ENCODE assay signal across 8 cellular contexts in genomic region chr12:51592034-51592705, GRCh38. TPM values are rescaled to one million over a fixed set of nuclear protein-coding genes. Genes with fewer than 3 reads are reported as not detected.
A peak's percentile ranks its signal among the peaks of the same experiment; 100 is the strongest.
DNase-seq lines count a peak whose midpoint lies in the region; ATAC-seq and TF ChIP-seq lines count a peak whose summit lies in the region.

No MANE protein-coding gene starts in this region.

- ATAC-seq in WTC11: peak; percentile 6; the same call in 1 of the 2 replicates
- no peak for ATAC-seq in GM19452 (IDR thresholded peaks at IDR 0.05; ENCODE audit: unreplicated experiment)
- no peak for ATAC-seq in gastroesophageal sphincter

- TF ChIP-seq CTCF in WTC11 (IDR thresholded peaks at IDR 0.05) (no peak), GM13977 (IDR thresholded peaks at IDR 0.05; ENCODE audit: extremely low read depth, insufficient read depth, missing control alignments) (no peak), gastroesophageal sphincter (IDR thresholded peaks at IDR 0.05) (no peak)

- CTCF ChIA-PET in WTC11 (lab: Charles Lee): interaction anchor here (0.6 to 2.1 kb wide), 14 partner anchors 20 to 283 kb away, joined by 3 to 9 read pairs (median 3); a partner anchor contains a TSS

- no peaks in the 10 kb centered on the region for H3K36me3 ChIP-seq in ES-I3 (ENCODE audit: insufficient read depth, low read length)
- H3K36me3 ChIP-seq in gastroesophageal sphincter: no peaks in the 10 kb centered on the region

- DNase-seq in A172 (ENCODE audit: low spot score): peak; percentile 33
- peak; percentile 26 for DNase-seq in WTC11 (ENCODE audit: low spot score)
- DNase-seq in GM13977 (ENCODE audit: low spot score): no peak
- no peak for DNase-seq in erythroblast (lab: John Stamatoyannopoulos, UW)

- peaks cover 15% of the 10 kb centered on the region for H3K27me3 Mint-ChIP-seq in WTC11 (ENCODE audit: low read depth)

- TF ChIP-seq EP300 in gastroesophageal sphincter (IDR thresholded peaks at IDR 0.05): no peak

- WGBS in gastroesophageal sphincter (ENCODE audit: low coverage in 1 of 2), 2 donors: 4 to 8% methylated on average over 4 to 8 of the region's 11 CpGs

- in situ Hi-C loops in GM13977 (cut with MboI; ENCODE audit: low pct_unique_long_range_greater_than_20kb, low sequenced_read_pairs, unreplicated experiment): no loop called here

- H3K27ac ChIP-seq in gastroesophageal sphincter: no peak overlapping the region

- H3K4me1 Mint-ChIP-seq in WTC11: peaks cover 31% of the 10 kb centered on the region

- no peaks in the 10 kb centered on the region for H3K9me3 Mint-ChIP-seq in WTC11

- H3K9ac ChIP-seq in ES-I3 (ENCODE audit: low read depth, low read length): peak overlapping the region; percentile 71; the same call in 1 of the 2 replicates

- H3K27ac Mint-ChIP-seq in WTC11: no peak overlapping the region; the same call in 1 of the 2 replicates

- H3K4me3 ChIP-seq in iPS-11a (ENCODE audit: low read depth, low read length) (peak overlapping the region; percentile 94), gastroesophageal sphincter (no peak overlapping the region)

- POLR2A ChIA-PET in WTC11 (lab: Charles Lee): no interaction called here

- H3K9me3 ChIP-seq in ES-I3 (ENCODE audit: control insufficient read depth, insufficient read depth, low read length) (no peaks in the 10 kb centered on the region), gastroesophageal sphincter (no peaks in the 10 kb centered on the region)

- TF ChIP-seq POLR2A in erythroblast (IDR thresholded peaks at IDR 0.05; ENCODE audit: low read length): no peak
- no peak for TF ChIP-seq POLR2A in gastroesophageal sphincter (IDR thresholded peaks at IDR 0.05)

- H3K27me3 ChIP-seq in gastroesophageal sphincter: peaks cover 63% of the 10 kb centered on the region

- H3K4me3 Mint-ChIP-seq in WTC11: peak overlapping the region; percentile 94

- H3K36me3 Mint-ChIP-seq in WTC11: no peaks in the 10 kb centered on the region

- H3K4me1 ChIP-seq in ES-I3 (ENCODE audit: insufficient read depth, low read length): 0 out of 2 replicates have a peak, but pooled peaks cover 9% of the 10 kb centered on the region
- peaks cover 0 to 18% (median 6%) of the 10 kb centered on the region in 3 donors for H3K4me1 ChIP-seq in gastroesophageal sphincter

TF ChIP-seq in WTC11, 78 proteins besides CTCF, POLR2A, EP300 and RAD21:
- TF ChIP-seq ZNF532 (CRISPR knock-in tag; IDR thresholded peaks at IDR 0.05; ENCODE audit: borderline replicate concordance) (no peak), ZNF396 (CRISPR knock-in tag; IDR thresholded peaks at IDR 0.05; ENCODE audit: borderline replicate concordance) (no peak), MAX (CRISPR knock-in tag; IDR thresholded peaks at IDR 0.05) (no peak; the same call in 1 of the 2 replicates), IRF2 (CRISPR knock-in tag; IDR thresholded peaks at IDR 0.05; ENCODE audit: borderline replicate concordance, low read depth) (no peak), FOXJ3 (CRISPR knock-in tag; IDR thresholded peaks at IDR 0.05; ENCODE audit: borderline replicate concordance) (no peak)

RNA-seq across cellular contexts. Expression of gene SCN8A, which starts 1.1 kb away (rescaled TPM):
- 1.8 and 2.4 TPM in 2 replicates for total RNA-seq in A172 (2014; rRNA removed; shearing (Covaris generic))
- total RNA-seq in WTC11 (2021): 13.2 to 14.4 TPM (median 13.2 TPM) in 3 replicates
- 1 to 10 TPM in 1 of 4 donors, under 1 TPM in 3; 0.47 to 1.2 (median 0.60) TPM for total RNA-seq in gastroesophageal sphincter

Comparison
In these comparisons a context has a peak if more than half of its experiments do, and no peak if none do; other contexts are left out.
1. DNase-seq: peak in A172 (single experiment) and WTC11 (single experiment); none in GM13977 (single experiment) and erythroblast (0 of 2).